In genomic region chr14:63276492-63277342, GRCh38 we compare ENCODE assay signal across 9 cellular contexts. TPM values are rescaled to one million over a fixed set of nuclear protein-coding genes. Genes with fewer than 3 reads are reported as not detected.
A peak's percentile ranks its signal among the peaks of the same experiment; 100 is the strongest.
DNase-seq lines count a peak whose midpoint lies in the region; ATAC-seq and TF ChIP-seq lines count a peak whose summit lies in the region.
"Had no signal": no experiment of that assay in that cellular context is flagged by ENCODE, and none has a peak within 500 bp of the region (broad histone marks: within the 10 kb centered on the region; RNA-seq: fewer than 3 reads in every experiment).

No MANE protein-coding gene starts in this region.

- DNase-seq in AG08395 (ENCODE audit: low spot score), result peak; percentile 78
- peak; percentile 59 for DNase-seq in GM13976 (ENCODE audit: low spot score)
- DNase-seq in NCI-H446 treated with DMSO at 0.1 percent for 48 hours (lab: John Stamatoyannopoulos, UW), result peak; percentile 7
- DNase-seq in body of pancreas, result peak in 1 of 4 donors; percentile 14
- DNase-seq in kidney epithelial cell (ENCODE audit: low read depth), result peak; percentile 5
- no peak for DNase-seq in upper lobe of right lung

- TF ChIP-seq CTCF in GM13976 (IDR thresholded peaks at IDR 0.05; ENCODE audit: borderline replicate concordance, control extremely low read depth, extremely low read depth, insufficient read depth, missing control alignments), result peak; percentile 80
- peak; percentile 18 to 87 (median 86) for TF ChIP-seq CTCF in body of pancreas (IDR thresholded peaks at IDR 0.05)
- TF ChIP-seq CTCF in kidney epithelial cell (IDR thresholded peaks at IDR 0.05; ENCODE audit: insufficient read depth, low read length, poor library complexity, severe bottlenecking), result peak; percentile 65
- peak; percentile 76 for TF ChIP-seq CTCF in upper lobe of right lung (IDR thresholded peaks at IDR 0.05)

- 35 to 38% methylated on average over 5 of the region's 5 CpGs for WGBS in body of pancreas, 2 donors

- ATAC-seq in HG03439 (IDR thresholded peaks at IDR 0.05; ENCODE audit: unreplicated experiment), result peak; percentile 61
- ATAC-seq in body of pancreas, result peak; percentile 30
- ATAC-seq in upper lobe of right lung, result peak; percentile 58
- no peak for ATAC-seq in GM21723 (IDR thresholded peaks at IDR 0.05; ENCODE audit: unreplicated experiment)

- H3K36me3 ChIP-seq in body of pancreas (replicated peaks in 1 of 2; ENCODE audit: insufficient read depth in 1 of 2, low read depth in 2 of 2) (no peaks in the 10 kb centered on the region), kidney epithelial cell (ENCODE audit: control insufficient read depth, insufficient read depth, low read length) (no peaks in the 10 kb centered on the region), upper lobe of right lung (no peaks in the 10 kb centered on the region)

- H3K27ac ChIP-seq in body of pancreas (no peak overlapping the region), upper lobe of right lung (no peak overlapping the region)
- H3K27ac ChIP-seq: epithelial cell of prostate had no signal

- H3K4me3 ChIP-seq in body of pancreas (no peak overlapping the region), kidney epithelial cell (ENCODE audit: low read depth, low read length) (no peak overlapping the region), upper lobe of right lung (no peak overlapping the region)

- no peak for TF ChIP-seq POLR2A in body of pancreas (IDR thresholded peaks at IDR 0.05)

- H3K9me3 ChIP-seq in body of pancreas (no peaks in the 10 kb centered on the region), upper lobe of right lung (no peaks in the 10 kb centered on the region)

- in situ Hi-C loops in GM13976 (cut with MboI; ENCODE audit: low sequenced_read_pairs, unreplicated experiment), result loop anchor here (10.0 kb wide), 1 partner anchor 1112 kb away; no protein-coding TSS in a partner anchor

- H3K4me1 ChIP-seq in body of pancreas (no peaks in the 10 kb centered on the region), upper lobe of right lung (peaks cover 7% of the 10 kb centered on the region)

- H3K27me3 ChIP-seq in body of pancreas, result no peaks in the 10 kb centered on the region
- H3K27me3 ChIP-seq in kidney epithelial cell (ENCODE audit: control insufficient read depth, insufficient read depth, low read length), result peaks cover 2% of the 10 kb centered on the region
- no peaks in the 10 kb centered on the region for H3K27me3 ChIP-seq in upper lobe of right lung

- intact Hi-C loops in body of pancreas (cut with DNase I), result no loop called here
- intact Hi-C loops in upper lobe of right lung (cut with DNase I), result loop anchor here (5.0 kb wide), 1 partner anchor 99 kb away; no protein-coding TSS in a partner anchor

RNA-seq across cellular contexts. Expression of gene GPHB5, which starts 42.0 kb away (rescaled TPM):
- total RNA-seq in body of pancreas, result not detected
- total RNA-seq in kidney epithelial cell, result not detected in 2 replicates
- not detected for total RNA-seq in upper lobe of right lung
